15 cellular contexts compared by ENCODE assay signal in genomic region chr1:99964806-99965205, GRCh38.
"Had no signal": no experiment of that assay in that cellular context is flagged by ENCODE, and none has a peak within 500 bp of the region (broad histone marks: within the 10 kb centered on the region; RNA-seq: fewer than 3 reads in every experiment).

No MANE protein-coding gene starts in this region.

- H3K27me3 ChIP-seq: adrenal gland, colonic mucosa, heart left ventricle, neutrophil, right atrium auricular region, stomach, vagina had no signal

- H3K27ac Mint-ChIP-seq: activated T-helper 2 cell treated with anti-CD3 and anti-CD28 coated beads, Interferon-gamma antibody, Interleukin-2, Interleukin-4, amounts not matched to agents 10 μg/mL and 5 μg/mL and 100 μg/mL, durations not matched to agents 14 hours and 24 hours and 36 hours; naive B cell had no signal

- H3K36me3 ChIP-seq: adrenal gland, colonic mucosa, heart left ventricle, neutrophil, right atrium auricular region, stomach, vagina had no signal

- H3K9me3 Mint-ChIP-seq: activated T-helper 2 cell treated with anti-CD3 and anti-CD28 coated beads, Interferon-gamma antibody, Interleukin-2, Interleukin-4, amounts not matched to agents 10 μg/mL and 5 μg/mL and 100 μg/mL, durations not matched to agents 14 hours and 24 hours and 36 hours; naive B cell had no signal

- H3K27ac ChIP-seq: adrenal gland, colonic mucosa, heart left ventricle, neutrophil, right atrium auricular region, stomach, vagina had no signal

- H3K4me3 ChIP-seq: adrenal gland, colonic mucosa, heart left ventricle, right atrium auricular region, stomach, vagina had no signal

- H3K4me1 ChIP-seq: adrenal gland had no signal

- ATAC-seq: heart left ventricle had no signal

- H3K4me3 Mint-ChIP-seq: naive B cell had no signal

- H3K27me3 Mint-ChIP-seq: naive B cell had no signal

- DNase-seq: activated CD4-positive, alpha-beta T cell treated with anti-CD3 and anti-CD28 coated beads, Interleukin-2, amount 50 U/mL, for 1 hour; activated CD4-positive, CD25-positive, alpha-beta regulatory T cell; activated naive CD4-positive, alpha-beta T cell treated with anti-CD3 and anti-CD28 coated beads, Interleukin-2, amount 50 U/mL, for 16 hours; adrenal gland; colonic mucosa; foreskin melanocyte; heart left ventricle; kidney; naive B cell; small intestine; stomach had no signal

- H3K9me3 ChIP-seq: adrenal gland, colonic mucosa, heart left ventricle, neutrophil, right atrium auricular region, stomach, vagina had no signal
